In genomic region chr19:28154077-28154476, GRCh38 we compare ENCODE assay signal across 7 cellular contexts.
"Had no signal": no experiment of that assay in that cellular context is flagged by ENCODE, and none has a peak within 500 bp of the region (broad histone marks: within the 10 kb centered on the region; RNA-seq: fewer than 3 reads in every experiment).

No MANE protein-coding gene starts in this region.

- H3K27ac ChIP-seq: HL-60, KMS-11 had no signal

- H3K4me2 ChIP-seq: KMS-11 had no signal

- H3K4me3 Mint-ChIP-seq: IgD-negative memory B cell had no signal

- H3K27me3 Mint-ChIP-seq: IgD-negative memory B cell had no signal

- H3K36me3 Mint-ChIP-seq: IgD-negative memory B cell had no signal

- H3K4me1 Mint-ChIP-seq: IgD-negative memory B cell had no signal

- ATAC-seq: HepG2 had no signal

- DNase-seq: KBM-7, KG1 had no signal

- H3K9ac ChIP-seq: KMS-11 had no signal

- FAIRE-seq: HepG2, HTR-8/SVneo had no signal
